ENCODE assay signal across 8 cellular contexts in the genomic region with DNA sequence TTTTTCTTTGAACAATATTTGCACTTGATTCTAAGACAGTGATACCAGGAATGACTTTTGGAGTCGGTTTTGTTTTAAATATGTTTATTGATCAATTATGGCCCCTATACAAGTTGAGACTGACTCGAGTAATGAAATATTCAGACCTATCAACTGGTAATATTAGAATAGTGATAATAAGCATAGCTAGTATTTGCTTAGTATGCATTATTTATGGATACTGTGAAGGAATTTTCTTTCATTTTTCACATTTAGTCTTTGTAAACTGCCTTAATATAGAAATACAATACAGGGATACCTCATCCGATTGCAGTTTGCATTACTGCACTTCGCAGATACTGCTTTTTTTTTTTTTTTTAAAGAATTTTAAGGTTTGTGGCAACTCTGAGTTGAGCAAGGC.
"Had no signal": no experiment of that assay in that cellular context is flagged by ENCODE, and none has a peak within 500 bp of the region (broad histone marks: within the 10 kb centered on the region; RNA-seq: fewer than 3 reads in every experiment).

No MANE protein-coding gene starts in this region.

- H3K4me3 ChIP-seq: GM12878 had no signal

- ATAC-seq: GM12878 had no signal

- FAIRE-seq: G401.6, GM12878, GM12891, GM12892, GM18507, GM19239 had no signal

- DNase-seq: GDM1, GF-D8 had no signal
